In genomic region chr16:55349867-55350266, GRCh38 we compare ENCODE assay signal across 16 cellular contexts. TPM values are rescaled to one million over a fixed set of nuclear protein-coding genes. Genes with fewer than 3 reads are reported as not detected.
A peak's percentile ranks its signal among the peaks of the same experiment; 100 is the strongest.
DNase-seq lines count a peak whose midpoint lies in the region; ATAC-seq and TF ChIP-seq lines count a peak whose summit lies in the region.
"Had no signal": no experiment of that assay in that cellular context is flagged by ENCODE, and none has a peak within 500 bp of the region (broad histone marks: within the 10 kb centered on the region; RNA-seq: fewer than 3 reads in every experiment).

No MANE protein-coding gene starts in this region.

- H3K27ac ChIP-seq in BLaER1 (peak overlapping the region; percentile 50; the same call in 1 of the 2 replicates), subcutaneous abdominal adipose tissue (ENCODE audit: low read depth, low read length) (peak overlapping the region; percentile 76), upper lobe of right lung (no peak overlapping the region)
- H3K27ac ChIP-seq: C4-2B had no signal

- H3K9me3 ChIP-seq in BLaER1 (peaks cover 13% of the 10 kb centered on the region), subcutaneous abdominal adipose tissue (ENCODE audit: control insufficient read depth in 5 of 5, low read length in 5 of 5) (peaks cover 0 to 4% (median 0%) of the 10 kb centered on the region in 5 donors), upper lobe of right lung (no peaks in the 10 kb centered on the region)

- H3K27me3 ChIP-seq in BLaER1 (no peaks in the 10 kb centered on the region), subcutaneous abdominal adipose tissue (ENCODE audit: control insufficient read depth in 5 of 5, insufficient read depth in 4 of 5, low read length in 5 of 5) (no peaks in the 10 kb centered on the region), upper lobe of right lung (no peaks in the 10 kb centered on the region)

- H3K4me3 ChIP-seq in BLaER1 (no peak overlapping the region), subcutaneous abdominal adipose tissue (ENCODE audit: low read depth in 1 of 5, low read length in 5 of 5) (no peak overlapping the region), upper lobe of right lung (no peak overlapping the region)

- H3K9ac ChIP-seq in BLaER1 (peak overlapping the region; percentile 17; the same call in 1 of the 2 replicates), subcutaneous abdominal adipose tissue (ENCODE audit: low read length in 5 of 5) (no peak overlapping the region)

- DNase-seq in HT1080 (ENCODE audit: low read depth) (peak; percentile 42), fibroblast of peridontal ligament (ENCODE audit: extremely low read depth) (peak; percentile 17), A172 (ENCODE audit: low spot score) (no peak), upper lobe of right lung (no peak)
- DNase-seq in stimulated activated naive CD4-positive, alpha-beta T cell treated with Interleukin-2 at 50 U/mL for 16 hours (lab: John Stamatoyannopoulos, UW), result no peak
- DNase-seq: Karpas-422, NCI-H1417 treated with DMSO at 0.1 percent for 48 hours, NCI-H2029 treated with DMSO at 0.1 percent for 48 hours, NCI-H510A, NCI-H82 had no signal

- TF ChIP-seq CTCF in upper lobe of right lung (IDR thresholded peaks at IDR 0.05), result no peak

- H3K4me1 ChIP-seq in BLaER1 (peaks cover 63% of the 10 kb centered on the region), subcutaneous abdominal adipose tissue (ENCODE audit: control insufficient read depth in 5 of 5, insufficient read depth in 5 of 5, low read length in 5 of 5) (peaks cover 0 to 16% (median 11%) of the 10 kb centered on the region in 5 donors), upper lobe of right lung (no peaks in the 10 kb centered on the region)

- intact Hi-C loops in upper lobe of right lung (cut with DNase I), result no loop called here

- H4K20me1 ChIP-seq in BLaER1, result no peaks in the 10 kb centered on the region

- ATAC-seq in upper lobe of right lung, result no peak
- ATAC-seq: Right ventricle myocardium inferior, SK-N-SH treated with all-trans-retinoic acid at 6 μM for 48 hours had no signal

- H3K36me3 ChIP-seq in BLaER1 (no peaks in the 10 kb centered on the region), subcutaneous abdominal adipose tissue (ENCODE audit: control insufficient read depth in 5 of 5, insufficient read depth in 5 of 5, low read length in 5 of 5) (no peaks in the 10 kb centered on the region), upper lobe of right lung (no peaks in the 10 kb centered on the region)

- H3K4me2 ChIP-seq in BLaER1, result peak overlapping the region; percentile 58

RNA-seq across cellular contexts. Expression of gene IRX6, which starts 25.9 kb away (rescaled TPM):
- not detected in 2 replicates for total RNA-seq in HT1080 (2014; rRNA removed; shearing (Covaris generic))
- polyA plus RNA-seq in HT1080 (2015; cell fraction: cytosol; rRNA removed), result not detected in 2 replicates
- polyA plus RNA-seq in HT1080 (2015; cell fraction: nucleus; rRNA removed), result 0.03 TPM in 1 of 2 replicates, not detected in the other
- 0.02 and 0.26 TPM in 2 replicates for total RNA-seq in A172 (2014; rRNA removed; shearing (Covaris generic))
- 13.0 TPM for total RNA-seq in upper lobe of right lung
- polyA plus RNA-seq: H1 had no signal

Comparison
In these comparisons a context has a peak if more than half of its experiments do, and no peak if none do; other contexts are left out.
1. DNase-seq: peak in HT1080 (single experiment) and fibroblast of peridontal ligament (single experiment); none in A172 (single experiment), upper lobe of right lung (single experiment) and stimulated activated naive CD4-positive, alpha-beta T cell treated with Interleukin-2 at 50 U/mL for 16 hours (single experiment).
2. RNA of gene IRX6, which starts 25.9 kb away (total RNA-seq): 13.0 TPM in upper lobe of right lung (single experiment); 0.02 to 0.26 TPM in A172 and not detected in HT1080; every median in the first group is over 10 times any median in the second.